ENCODE assay signal across 1 cellular context in genomic region chr5:146345578-146346366, GRCh38.
A peak's percentile ranks its signal among the peaks of the same experiment; 100 is the strongest.
TF ChIP-seq lines count a peak whose summit lies in the region.

No MANE protein-coding gene starts in this region.

TF ChIP-seq in GM23338, 12 proteins besides CTCF, POLR2A, EP300 and RAD21 (continued from another document):
- no peak for TF ChIP-seq ZNF462 (CRISPR knock-in tag; IDR thresholded peaks at IDR 0.05)
- TF ChIP-seq ZNF114 (CRISPR knock-in tag; IDR thresholded peaks at IDR 0.05), result no peak
- TF ChIP-seq REST (IDR thresholded peaks at IDR 0.05; ENCODE audit: unreplicated experiment), result no peak
- no peak for TF ChIP-seq CREB1 (CRISPR knock-in tag; IDR thresholded peaks at IDR 0.05; ENCODE audit: low read depth)
- TF ChIP-seq NANOG (IDR thresholded peaks at IDR 0.05; ENCODE audit: borderline replicate concordance), result no peak
- peak; percentile 93 for TF ChIP-seq EZH2 (IDR thresholded peaks at IDR 0.05; ENCODE audit: low read depth, unreplicated experiment)
